8 cellular contexts compared by ENCODE assay signal in the genomic region with DNA sequence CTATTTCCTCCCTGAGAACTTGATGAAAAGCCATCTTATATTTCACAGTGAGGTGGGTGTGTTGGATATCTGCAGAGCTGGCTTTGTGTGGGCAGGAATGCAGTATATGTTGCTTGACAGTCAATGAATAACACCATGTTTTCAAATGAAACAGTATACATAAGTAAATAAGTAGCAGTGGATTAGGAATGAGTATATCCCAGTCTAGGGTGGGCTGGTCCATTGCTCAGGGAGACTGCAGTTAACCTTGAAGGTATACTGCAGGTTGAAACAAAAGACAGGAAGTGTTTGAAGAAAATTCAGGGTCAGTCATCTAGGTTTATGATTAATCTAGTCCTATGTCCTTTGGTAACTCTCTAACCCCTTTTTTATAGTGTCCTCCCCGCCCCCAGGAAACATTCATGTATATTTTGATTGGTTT. TPM values are rescaled to one million over a fixed set of nuclear protein-coding genes. Genes with fewer than 3 reads are reported as not detected.
A peak's percentile ranks its signal among the peaks of the same experiment; 100 is the strongest.
DNase-seq lines count a peak whose midpoint lies in the region; ATAC-seq and TF ChIP-seq lines count a peak whose summit lies in the region.

No MANE protein-coding gene starts in this region.

- peak overlapping the region in 11 of 12 donors; percentile 7 to 98 (median 95) for H3K27ac ChIP-seq in heart left ventricle
- no peak overlapping the region for H3K27ac ChIP-seq in lung (ENCODE audit: low read depth in 1 of 2, low read length in 1 of 2)
- H3K27ac ChIP-seq in vagina, result peak overlapping the region; percentile 96

- intact Hi-C loops in heart left ventricle (cut with DNase I), result loop anchor here in 6 of 10 donors (5.0 to 10.0 kb wide), 5 partner anchors 40 to 310 kb away; a partner anchor contains a TSS
- intact Hi-C loops in cardiac septum (cut with DNase I), result loop anchor here (10.0 kb wide), 2 partner anchors 278 to 408 kb away; a partner anchor contains a TSS
- intact Hi-C loops in vagina (cut with DNase I), result loop anchor here (5.0 kb wide), 2 partner anchors 65 to 320 kb away; a partner anchor contains a TSS

- H3K4me1 ChIP-seq in heart left ventricle (peaks cover 0 to 78% (median 44%) of the 10 kb centered on the region in 12 donors), lung (ENCODE audit: control insufficient read depth in 2 of 2, insufficient read depth in 2 of 2, low read length in 2 of 2) (peaks cover 7 to 10% of the 10 kb centered on the region in 2 donors), vagina (peaks cover 86% of the 10 kb centered on the region)

- ATAC-seq in heart left ventricle (no peak), lung (ENCODE audit: insufficient read depth, low FRiP score) (no peak), HG02885 (IDR thresholded peaks at IDR 0.05; ENCODE audit: poor library complexity, unreplicated experiment) (no peak), omental fat pad (ENCODE audit: low FRiP score) (no peak)

- DNase-seq in heart left ventricle (no peak), cardiac septum (ENCODE audit: low spot score) (no peak), astrocyte of the spinal cord (ENCODE audit: low read depth, low spot score) (no peak), lung (ENCODE audit: low spot score) (no peak), vagina (ENCODE audit: extremely low spot score in 2 of 2) (no peak), omental fat pad (ENCODE audit: low spot score) (no peak), GM10266 (ENCODE audit: extremely low spot score) (no peak)

- TF ChIP-seq CTCF in heart left ventricle (IDR thresholded peaks at IDR 0.05), result no peak
- TF ChIP-seq CTCF in astrocyte of the spinal cord (IDR thresholded peaks at IDR 0.05; ENCODE audit: low read depth, low read length), result no peak
- TF ChIP-seq CTCF in lung (IDR thresholded peaks at IDR 0.05; ENCODE audit: control extremely low read depth, extremely low read depth), result no peak
- TF ChIP-seq CTCF in vagina (IDR thresholded peaks at IDR 0.05), result no peak
- TF ChIP-seq CTCF in omental fat pad (IDR thresholded peaks at IDR 0.05), result no peak
- no peak for TF ChIP-seq CTCF in GM10266 (IDR thresholded peaks at IDR 0.05; ENCODE audit: control insufficient read depth, insufficient read depth, low read depth, missing control alignments)

- whole genome bisulfite sequencing in heart left ventricle, 4 donors, result 62 to 79% (median 74%) methylated on average over 1 of the region's 1 CpG
- WGBS in lung, 2 donors, result 57 to 73% methylated on average over 1 of the region's 1 CpG

- in situ Hi-C loops in astrocyte of the spinal cord (cut with HindIII; ENCODE audit: low sequenced_read_pairs), result no loop called here

- H3K27me3 ChIP-seq in heart left ventricle, result no peaks in the 10 kb centered on the region
- H3K27me3 ChIP-seq in lung (ENCODE audit: control insufficient read depth, insufficient read depth), result no peaks in the 10 kb centered on the region
- no peaks in the 10 kb centered on the region for H3K27me3 ChIP-seq in vagina

- TF ChIP-seq POLR2A in heart left ventricle (IDR thresholded peaks at IDR 0.05), result no peak
- TF ChIP-seq POLR2A in vagina (IDR thresholded peaks at IDR 0.05), result no peak

- H3K9me3 ChIP-seq in heart left ventricle (no peaks in the 10 kb centered on the region), lung (ENCODE audit: control insufficient read depth in 2 of 2, insufficient read depth in 1 of 2, low read length in 1 of 2) (no peaks in the 10 kb centered on the region), vagina (no peaks in the 10 kb centered on the region)

- peak overlapping the region; percentile 61 to 99 (median 88) for H3K4me3 ChIP-seq in heart left ventricle
- peak overlapping the region; percentile 75 for H3K4me3 ChIP-seq in astrocyte of the spinal cord (ENCODE audit: low read depth, low read length)
- peak overlapping the region; percentile 81 for H3K4me3 ChIP-seq in lung
- peak overlapping the region; percentile 87 to 95 for H3K4me3 ChIP-seq in vagina

- H3K36me3 ChIP-seq in heart left ventricle, result no peaks in the 10 kb centered on the region
- H3K36me3 ChIP-seq in lung (ENCODE audit: control insufficient read depth in 2 of 2, insufficient read depth in 2 of 2, low read length in 2 of 2), result no peaks in the 10 kb centered on the region
- H3K36me3 ChIP-seq in vagina, result no peaks in the 10 kb centered on the region

RNA-seq across cellular contexts. Expression of a gene that starts 1.0 kb away (rescaled TPM):
- 10 to 100 TPM in 8 of 9 donors, 1 to 10 TPM in 1; 9.3 to 22.8 (median 14.7) TPM for total RNA-seq in heart left ventricle
- 1 to 10 TPM; 4.6 to 6.5 TPM for polyA plus RNA-seq in heart left ventricle
- total RNA-seq in cardiac septum, result 19.1 TPM
- total RNA-seq in lung, result 10 to 100 TPM; 23.8 to 38.5 TPM
- 10 to 100 TPM in 1 of 2 donors, 1 to 10 TPM in 1; 9.0 to 10.1 TPM for polyA plus RNA-seq in lung
- 24.8 TPM for total RNA-seq in vagina
- 10 to 100 TPM; 23.0 to 58.3 (median 31.5) TPM for total RNA-seq in omental fat pad

Comparison
In these comparisons a context has a peak if more than half of its experiments do, and no peak if none do; other contexts are left out.
1. H3K27ac ChIP-seq: peak in heart left ventricle (11 of 12) and vagina (single experiment); none in lung (0 of 2).
2. Peak in every context shown above with its lines, with median percentiles within 50 percentile points of each other: H3K4me3 ChIP-seq.